ENCODE assay signal across 1 cellular context in the genomic region with DNA sequence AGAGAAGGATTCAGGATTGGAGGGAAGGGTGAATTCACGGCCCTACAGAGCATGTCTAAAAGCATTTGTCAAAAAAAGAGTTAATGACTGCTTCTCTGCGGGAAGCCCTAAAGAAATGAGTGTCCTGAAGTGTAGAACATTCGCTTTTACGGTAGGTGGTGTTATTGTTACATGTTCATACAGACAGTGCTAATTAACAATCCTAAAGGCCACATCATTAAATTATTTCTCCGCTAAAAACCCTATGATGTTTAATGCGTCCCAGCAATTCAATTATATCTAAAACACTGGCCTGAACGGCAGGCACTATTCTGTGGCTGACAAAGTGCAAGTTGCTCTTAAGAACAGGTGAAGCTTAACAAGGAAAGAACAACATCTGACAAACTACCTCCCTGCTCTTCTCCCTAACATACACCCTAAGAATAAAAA.
TF ChIP-seq lines count a peak whose summit lies in the region.

No MANE protein-coding gene starts in this region.

TF ChIP-seq in GM12878, 131 proteins besides CTCF, POLR2A, EP300 and RAD21 (continued from another document):
- TF ChIP-seq, protein P1, sequence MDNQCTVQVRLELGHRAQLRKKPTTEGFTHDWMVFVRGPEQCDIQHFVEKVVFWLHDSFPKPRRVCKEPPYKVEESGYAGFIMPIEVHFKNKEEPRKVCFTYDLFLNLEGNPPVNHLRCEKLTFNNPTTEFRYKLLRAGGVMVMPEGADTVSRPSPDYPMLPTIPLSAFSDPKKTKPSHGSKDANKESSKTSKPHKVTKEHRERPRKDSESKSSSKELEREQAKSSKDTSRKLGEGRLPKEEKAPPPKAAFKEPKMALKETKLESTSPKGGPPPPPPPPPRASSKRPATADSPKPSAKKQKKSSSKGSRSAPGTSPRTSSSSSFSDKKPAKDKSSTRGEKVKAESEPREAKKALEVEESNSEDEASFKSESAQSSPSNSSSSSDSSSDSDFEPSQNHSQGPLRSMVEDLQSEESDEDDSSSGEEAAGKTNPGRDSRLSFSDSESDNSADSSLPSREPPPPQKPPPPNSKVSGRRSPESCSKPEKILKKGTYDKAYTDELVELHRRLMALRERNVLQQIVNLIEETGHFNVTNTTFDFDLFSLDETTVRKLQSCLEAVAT (IDR thresholded peaks at IDR 0.05), result no peak
- TF ChIP-seq SMAD1 (IDR thresholded peaks at IDR 0.05; ENCODE audit: low read depth, partially characterized antibody) (no peak), POLR2AphosphoS5 (IDR thresholded peaks at IDR 0.05; ENCODE audit: low read length) (no peak), BRCA1 (IDR thresholded peaks at IDR 0.05; ENCODE audit: low read depth, low read length) (no peak), ZNF24 (IDR thresholded peaks at IDR 0.05) (no peak), TCF3 (IDR thresholded peaks at IDR 0.05; ENCODE audit: borderline replicate concordance, insufficient read depth, low read depth, low read length) (no peak)
- TF ChIP-seq, protein P2, sequence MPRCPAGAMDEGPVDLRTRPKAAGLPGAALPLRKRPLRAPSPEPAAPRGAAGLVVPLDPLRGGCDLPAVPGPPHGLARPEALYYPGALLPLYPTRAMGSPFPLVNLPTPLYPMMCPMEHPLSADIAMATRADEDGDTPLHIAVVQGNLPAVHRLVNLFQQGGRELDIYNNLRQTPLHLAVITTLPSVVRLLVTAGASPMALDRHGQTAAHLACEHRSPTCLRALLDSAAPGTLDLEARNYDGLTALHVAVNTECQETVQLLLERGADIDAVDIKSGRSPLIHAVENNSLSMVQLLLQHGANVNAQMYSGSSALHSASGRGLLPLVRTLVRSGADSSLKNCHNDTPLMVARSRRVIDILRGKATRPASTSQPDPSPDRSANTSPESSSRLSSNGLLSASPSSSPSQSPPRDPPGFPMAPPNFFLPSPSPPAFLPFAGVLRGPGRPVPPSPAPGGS (IDR thresholded peaks at IDR 0.05; ENCODE audit: borderline replicate concordance, insufficient read depth, low read depth, low read length, poor library complexity, severe bottlenecking), result no peak
